In the genomic region with DNA sequence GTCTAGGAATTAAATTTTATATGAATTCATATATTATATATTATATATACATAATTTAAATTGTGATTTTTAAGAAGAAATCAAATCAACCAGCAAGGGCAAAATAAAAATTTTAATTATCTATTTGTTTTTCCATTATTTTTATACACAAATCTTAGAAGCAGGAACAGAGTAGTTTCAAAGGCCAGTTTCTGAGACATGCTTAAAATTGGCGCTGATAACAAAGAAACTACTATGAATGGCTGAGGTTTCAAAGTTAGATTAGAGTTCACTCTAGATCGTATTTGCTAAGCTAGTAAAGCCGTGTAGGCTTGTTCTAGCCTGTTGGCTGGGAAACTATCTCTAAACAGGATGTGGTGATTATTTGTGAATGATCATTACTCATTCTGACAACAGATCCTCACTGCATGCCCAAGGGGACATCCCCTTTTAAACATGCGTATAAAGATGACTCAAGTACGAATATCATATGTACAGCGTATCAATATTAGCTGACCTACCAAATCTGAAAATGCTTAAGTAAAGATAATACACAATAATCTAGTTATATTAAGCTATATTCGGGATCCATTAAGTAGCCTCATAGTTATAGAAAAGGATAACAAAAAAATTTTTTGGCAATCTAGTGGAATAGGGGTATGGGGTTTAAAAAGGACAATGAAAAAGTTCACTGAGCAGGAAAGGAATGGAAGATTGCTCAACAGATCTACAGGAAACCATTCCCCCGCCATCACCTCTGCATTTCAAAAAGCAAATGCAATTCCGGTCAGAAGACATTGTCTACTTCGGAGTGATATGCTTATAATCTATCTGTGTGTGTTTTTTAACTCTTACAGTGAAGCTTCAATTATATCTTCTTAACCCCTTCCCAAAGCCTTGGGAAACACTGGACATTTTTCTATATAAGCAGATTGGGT, we compare ENCODE assay signal across 8 cellular contexts.
DNase-seq lines count a peak whose midpoint lies in the region; ATAC-seq and TF ChIP-seq lines count a peak whose summit lies in the region.

No MANE protein-coding gene starts in this region.

- no peaks in the 10 kb centered on the region for H3K27me3 ChIP-seq in DND-41 (ENCODE audit: insufficient read depth, low read length, poor library complexity)

- DNase-seq in DND-41: peak; percentile 50
- peak; percentile 21 to 25 for DNase-seq in activated CD4-positive, alpha-beta T cell treated with anti-CD3 and anti-CD28 coated beads, Interleukin-2, amount 50 U/mL, for 4 hours
- peak; percentile 51 for DNase-seq in left kidney (ENCODE audit: low read depth, low spot score)
- DNase-seq in caudate nucleus (lab: John Stamatoyannopoulos, UW): no peak
- no peak for DNase-seq in NK-92 treated with Interleukin-12 subunit alpha and Interleukin-12 subunit beta, amount 100 ng/mL, for 24 hours (lab: John Stamatoyannopoulos, UW)
- DNase-seq in 8988T: no peak

- H3K9ac ChIP-seq in DND-41 (ENCODE audit: low read depth, low read length): peak overlapping the region; percentile 0; the same call in 1 of the 2 replicates

- H3K4me3 ChIP-seq in DND-41 (ENCODE audit: low read depth in 1 of 2, low read length in 2 of 2): no peak overlapping the region

- no peak for TF ChIP-seq CTCF in DND-41 (IDR thresholded peaks at IDR 0.05; ENCODE audit: borderline replicate concordance, extremely low read depth, low read length, poor library complexity, severe bottlenecking)

- H3K27ac ChIP-seq in DND-41 (ENCODE audit: low read length): peak overlapping the region; percentile 73
- no peak overlapping the region for H3K27ac ChIP-seq in caudate nucleus (ENCODE audit: low read depth, low read length)

- ATAC-seq in DND-41 (ENCODE audit: insufficient read depth, low read depth) (peak; percentile 87), GM19372 (IDR thresholded peaks at IDR 0.05; ENCODE audit: low read depth, unreplicated experiment) (peak; percentile 98), HG03469 (IDR thresholded peaks at IDR 0.05; ENCODE audit: unreplicated experiment) (peak; percentile 97)

- H3K79me2 ChIP-seq in DND-41 (ENCODE audit: insufficient read depth, low read length): no peaks in the 10 kb centered on the region

- peaks cover 83% of the 10 kb centered on the region for H3K4me1 ChIP-seq in DND-41 (ENCODE audit: insufficient read depth, low read length)

- H3K9me3 ChIP-seq in DND-41 (ENCODE audit: insufficient read depth, low read length, severe bottlenecking): peaks cover 10% of the 10 kb centered on the region

- no peaks in the 10 kb centered on the region for H4K20me1 ChIP-seq in DND-41 (ENCODE audit: insufficient read depth, low read length)

- H3K4me2 ChIP-seq in DND-41 (ENCODE audit: insufficient read depth, low read length): no peak overlapping the region

- no peaks in the 10 kb centered on the region for H3K36me3 ChIP-seq in DND-41 (ENCODE audit: insufficient read depth, low read length)

- no peak overlapping the region for H2AFZ ChIP-seq in DND-41 (ENCODE audit: low read depth, low read length)

Comparison
In these comparisons a context has a peak if more than half of its experiments do, and no peak if none do; other contexts are left out.
1. DNase-seq: peak in DND-41 (single experiment), activated CD4-positive, alpha-beta T cell treated with anti-CD3 and anti-CD28 coated beads, Interleukin-2, amount 50 U/mL, for 4 hours (2 of 2) and left kidney (single experiment); none in caudate nucleus (0 of 61), NK-92 treated with Interleukin-12 subunit alpha and Interleukin-12 subunit beta, amount 100 ng/mL, for 24 hours (single experiment) and 8988T (single experiment).
2. Peak in every context shown above with its lines, with median percentiles within 50 percentile points of each other: ATAC-seq.